Comparison of ENCODE assay signal across 13 cellular contexts in the genomic region with DNA sequence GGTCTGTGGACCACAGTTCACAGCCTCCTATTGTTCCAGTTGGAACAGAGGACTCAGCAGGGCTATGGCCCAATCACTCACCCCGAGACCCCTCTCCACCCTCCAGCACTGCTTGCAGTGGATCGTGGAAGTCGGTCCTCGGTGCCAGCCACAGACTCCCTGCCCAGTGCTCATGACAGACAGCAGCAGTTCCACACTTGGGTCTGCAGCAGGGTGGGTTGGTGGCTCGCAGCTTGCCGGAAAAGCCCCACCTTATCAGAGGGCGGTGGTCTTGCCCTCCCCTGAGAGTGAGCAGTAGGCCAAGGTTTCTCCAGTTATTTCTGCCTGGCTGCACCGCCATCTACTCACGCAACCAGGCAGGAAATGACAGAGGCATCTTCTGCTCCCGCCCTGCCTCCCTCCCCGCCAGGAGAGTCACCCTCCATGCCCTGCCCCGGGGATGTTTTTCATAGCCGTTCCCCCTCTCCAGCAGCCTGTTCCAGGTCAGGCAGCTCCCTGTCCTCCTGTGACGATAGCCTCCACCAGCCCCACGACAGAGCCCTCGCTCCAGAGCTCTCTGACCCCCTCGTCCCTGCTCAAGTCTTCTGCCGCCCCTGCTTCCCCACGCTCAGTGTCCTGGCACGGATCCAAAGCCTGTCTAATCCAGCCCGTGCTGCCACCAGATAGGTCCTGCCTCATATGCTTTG. TPM values are rescaled to one million over a fixed set of nuclear protein-coding genes. Genes with fewer than 3 reads are reported as not detected.
A peak's percentile ranks its signal among the peaks of the same experiment; 100 is the strongest.
DNase-seq lines count a peak whose midpoint lies in the region; ATAC-seq, FAIRE-seq and TF ChIP-seq lines count a peak whose summit lies in the region.
"Had no signal": no experiment of that assay in that cellular context is flagged by ENCODE, and none has a peak within 500 bp of the region (broad histone marks: within the 10 kb centered on the region; RNA-seq: fewer than 3 reads in every experiment).

No MANE protein-coding gene starts in this region.

- H3K27me3 Mint-ChIP-seq in stimulated activated naive CD8-positive, alpha-beta T cell treated with anti-CD3 and anti-CD28 coated beads, Interleukin-15, Interleukin-2, amounts not matched to agents 100 ng/mL and 50 ng/mL, for 24 hours, result peaks cover 38% of the 10 kb centered on the region

- peak overlapping the region; percentile 28 for H3K27ac Mint-ChIP-seq in stimulated activated naive CD8-positive, alpha-beta T cell treated with anti-CD3 and anti-CD28 coated beads, Interleukin-15, Interleukin-2, amounts not matched to agents 100 ng/mL and 50 ng/mL, for 24 hours
- H3K27ac Mint-ChIP-seq: activated T-cell treated with anti-CD3 and anti-CD28 coated beads, Interleukin-2, amount 50 U/mL, for 24 hours; nephron; T-helper 2 cell treated with Interferon-gamma antibody and Interleukin-4, amounts not matched to agents 5 μg/mL and 100 μg/mL, for 36 hours had no signal

- CTCF ChIA-PET in K562 (lab: Yijun Ruan, JAX; ENCODE audit: low intra/inter-chr PET ratio), result no interaction called here

- no TSS peak for BruUV-seq in K562 (replicated peaks; lab: Mats Ljungman, UMichigan)

- H3K4me1 ChIP-seq in K562 (replicated peaks in 1 of 2; ENCODE audit: control insufficient read depth in 2 of 2, insufficient read depth in 2 of 2, low read length in 2 of 2), result peaks cover 0 to 25% of the 10 kb centered on the region in 2 experiments; a peak in 2 of 5 replicates

- POLR2A ChIA-PET in K562 (lab: Yijun Ruan, JAX), result no interaction called here

- no peak overlapping the region for H3K27ac ChIP-seq in K562 (ENCODE audit: extremely low read depth, low read depth, low read length)
- H3K27ac ChIP-seq: C4-2B had no signal

- TF ChIP-seq RAD21 in K562 (CRISPR knock-in tag; conservative IDR thresholded peaks at IDR 0.05 in 1 of 2, IDR thresholded peaks at IDR 0.05 in 1 of 2), result no peak

- intact Hi-C loops in K562 (cut with micrococcal nuclease) (no loop called here), left colon (cut with DNase I, micrococcal nuclease) (no loop called here)

- TF ChIP-seq EP300 in K562 (IDR thresholded peaks at IDR 0.05; ENCODE audit: low read length), result no peak

- H3K4me2 ChIP-seq in K562 (ENCODE audit: insufficient read depth, low read length), result no peak overlapping the region

- H3K4me1 Mint-ChIP-seq in stimulated activated naive CD8-positive, alpha-beta T cell treated with anti-CD3 and anti-CD28 coated beads, Interleukin-15, Interleukin-2, amounts not matched to agents 100 ng/mL and 50 ng/mL, for 24 hours (ENCODE audit: low read depth), result no peaks in the 10 kb centered on the region

- no peak overlapping the region for H3K4me3 Mint-ChIP-seq in stimulated activated naive CD8-positive, alpha-beta T cell treated with anti-CD3 and anti-CD28 coated beads, Interleukin-15, Interleukin-2, amounts not matched to agents 100 ng/mL and 50 ng/mL, for 24 hours
- H3K4me3 Mint-ChIP-seq: activated T-cell treated with anti-CD3 and anti-CD28 coated beads, Interleukin-2, amount 50 U/mL, for 24 hours; nephron; T-helper 2 cell treated with Interferon-gamma antibody and Interleukin-4, amounts not matched to agents 5 μg/mL and 100 μg/mL, for 36 hours had no signal

- peaks cover 12% of the 10 kb centered on the region; the same call in 1 of the 2 replicates for H4K20me1 ChIP-seq in K562 (replicated peaks; ENCODE audit: control insufficient read depth, insufficient read depth, low read length)

- no peak overlapping the region for H3K4me3 ChIP-seq in K562

- H3K36me3 ChIP-seq in K562 (ENCODE audit: control insufficient read depth, insufficient read depth, low read length), result no peaks in the 10 kb centered on the region

- no peak for DNase-seq in stimulated activated naive CD8-positive, alpha-beta T cell treated with anti-CD3 and anti-CD28 coated beads, Interleukin-15, Interleukin-2, amounts not matched to agents 100 U/mL and 50 U/mL, for 24 hours
- DNase-seq in NCI-H460 (ENCODE audit: extremely low read depth, low read depth), result peak; percentile 30
- DNase-seq in K562 (ENCODE audit: extremely low read depth in 1 of 4, low spot score in 3 of 4), result no peak
- peak; percentile 46 for DNase-seq in urothelium cell line (ENCODE audit: low spot score)
- DNase-seq in left colon, result no peak
- DNase-seq: activated T-cell treated with anti-CD3 and anti-CD28 coated beads, Interleukin-2, amount 50 U/mL, for 24 hours had no signal

- no peak overlapping the region for H2AFZ ChIP-seq in K562 (ENCODE audit: low read depth, low read length)

- in situ Hi-C loops in K562 (cut with MboI), result no loop called here

- no peak for TF ChIP-seq CTCF in K562 (IDR thresholded peaks at IDR 0.05 in 2 of 3, conservative IDR thresholded peaks at IDR 0.05 in 1 of 3; ENCODE audit: insufficient read depth in 2 of 3, low read depth in 1 of 3, low read length in 3 of 3)

- ATAC-seq in stimulated activated naive CD8-positive, alpha-beta T cell treated with anti-CD3 and anti-CD28 coated beads, Interleukin-15, Interleukin-2, amounts not matched to agents 100 U/mL and 50 U/mL, for 24 hours, result no peak
- ATAC-seq in K562 (no peak; the same call in 2 of the 3 replicates), HG02970 (IDR thresholded peaks at IDR 0.05; ENCODE audit: low FRiP score, unreplicated experiment) (no peak), HG03457 (IDR thresholded peaks at IDR 0.05; ENCODE audit: unreplicated experiment) (no peak), left colon (no peak)

- H3K36me3 Mint-ChIP-seq in stimulated activated naive CD8-positive, alpha-beta T cell treated with anti-CD3 and anti-CD28 coated beads, Interleukin-15, Interleukin-2, amounts not matched to agents 100 ng/mL and 50 ng/mL, for 24 hours (ENCODE audit: low read depth), result no peaks in the 10 kb centered on the region

- H3K27me3 ChIP-seq in K562 (ENCODE audit: control insufficient read depth in 2 of 2, insufficient read depth in 2 of 2, low read length in 2 of 2), result peaks cover 35 to 76% of the 10 kb centered on the region in 2 experiments

- H3K9me3 Mint-ChIP-seq in stimulated activated naive CD8-positive, alpha-beta T cell treated with anti-CD3 and anti-CD28 coated beads, Interleukin-15, Interleukin-2, amounts not matched to agents 100 ng/mL and 50 ng/mL, for 24 hours, result no peaks in the 10 kb centered on the region
- H3K9me3 Mint-ChIP-seq: activated T-cell treated with anti-CD3 and anti-CD28 coated beads, Interleukin-2, amount 50 U/mL, for 24 hours; nephron; T-helper 2 cell treated with Interferon-gamma antibody and Interleukin-4, amounts not matched to agents 5 μg/mL and 100 μg/mL, for 36 hours had no signal

- TF ChIP-seq POLR2A in K562 (conservative IDR thresholded peaks at IDR 0.05), result no peak

- FAIRE-seq in K562 (lab: Jason Lieb, UNC), result no peak
- FAIRE-seq in urothelium cell line (lab: Jason Lieb, UNC), result no peak

- no peaks in the 10 kb centered on the region for H3K9me1 ChIP-seq in K562 (ENCODE audit: control insufficient read depth, insufficient read depth, low read length)

- H3K9me3 ChIP-seq in K562 (replicated peaks; ENCODE audit: control insufficient read depth, insufficient read depth, low read depth, low read length), result no peaks in the 10 kb centered on the region

- H3K9ac ChIP-seq in K562 (ENCODE audit: insufficient read depth in 1 of 2, low read depth in 2 of 2, low read length in 2 of 2), result peak overlapping the region in 1 of 2 experiments; percentile 52; a peak in 1 of 4 replicates

- no peaks in the 10 kb centered on the region for H3K79me2 ChIP-seq in K562 (ENCODE audit: control insufficient read depth, insufficient read depth, low read length)

- WGBS in K562 (ENCODE audit: insufficient coverage, low coverage, missing lambda C conversion rate), result 4% methylated on average over 16 of the region's 21 CpGs

RNA-seq across cellular contexts. Expression of gene UNC5A, which starts 34.5 kb away (rescaled TPM):
- total RNA-seq in NCI-H460 (2014; rRNA removed; shearing (Covaris generic)), result not detected in 2 replicates
- 0.18 and 0.19 TPM in 2 replicates for polyA plus RNA-seq in NCI-H460 (2014; cell fraction: nucleus; rRNA removed)
- total RNA-seq in K562 (2011; cell fraction: chromatin; rRNA removed; ENCODE audit: low replicate concordance), result not detected in 2 replicates
- not detected in 2 replicates for total RNA-seq in K562 (2011; cell fraction: nucleolus; rRNA removed)
- not detected in 2 replicates for total RNA-seq in K562 (2011; cell fraction: nucleoplasm; rRNA removed)
- total RNA-seq in K562 (2014; rRNA removed) (not detected in 2 replicates), K562 (2014; rRNA removed; fragmentation: Illumina TruSeq; extraction: Trizol) (not detected in 2 replicates), K562 (2015; rRNA removed; fragmentation: Illumina TruSeq; extraction: Trizol) (not detected in 2 replicates), K562 (2021) (not detected in 2 replicates), left colon (not detected)
- polyA plus RNA-seq in K562 (2011; rRNA removed) (not detected in 2 replicates), K562 (2014; fragmentation: Illumina TruSeq; extraction: Trizol) (not detected in 2 replicates), K562 (2014; fragmentation: Nextera tagmentation; extraction: Ambion mirVana) (not detected), K562 (2014; rRNA removed) (not detected in 2 replicates)
- 0.03 TPM in 1 of 2 replicates, not detected in the other for polyA plus RNA-seq in K562 (2011; cell fraction: cytosol; rRNA removed)
- polyA plus RNA-seq in K562 (2011; cell fraction: nucleus; rRNA removed), result not detected in 2 replicates
- 0.06 TPM in 1 of 2 replicates, not detected in the other for polyA plus RNA-seq in K562 (2012)
- polyA minus RNA-seq in K562 (2011; rRNA and poly(A)+ RNA removed), result not detected in 2 replicates
- polyA minus RNA-seq in K562 (2011; cell fraction: cytosol; rRNA and poly(A)+ RNA removed), result not detected in 2 replicates
- polyA minus RNA-seq in K562 (2011; cell fraction: nucleus; rRNA and poly(A)+ RNA removed), result not detected in 2 replicates
- total RNA-seq: fibroblast of lung had no signal
- polyA plus RNA-seq: fibroblast of lung had no signal

RNA-seq across cellular contexts. Expression of gene HK3, which starts 54.3 kb away (rescaled TPM):
- not detected in 2 replicates for total RNA-seq in NCI-H460 (2014; rRNA removed; shearing (Covaris generic))
- polyA plus RNA-seq in NCI-H460 (2014; cell fraction: nucleus; rRNA removed), result not detected in 2 replicates
- total RNA-seq in K562 (2011; cell fraction: chromatin; rRNA removed; ENCODE audit: low replicate concordance), result not detected in 2 replicates
- total RNA-seq in K562 (2011; cell fraction: nucleolus; rRNA removed), result not detected in 2 replicates
- total RNA-seq in K562 (2011; cell fraction: nucleoplasm; rRNA removed), result not detected in 2 replicates
- total RNA-seq in K562 (2014; rRNA removed) (0.08 TPM in 1 of 2 replicates, not detected in the other), K562 (2014; rRNA removed; fragmentation: Illumina TruSeq; extraction: Trizol) (not detected in 2 replicates), K562 (2015; rRNA removed; fragmentation: Illumina TruSeq; extraction: Trizol) (not detected in 2 replicates), K562 (2021) (0.16 TPM in 1 of 2 replicates, not detected in the other), left colon (1 to 10 TPM; 1.3 to 4.4 TPM)
- polyA plus RNA-seq in K562 (2011; rRNA removed) (not detected in 2 replicates), K562 (2014; fragmentation: Illumina TruSeq; extraction: Trizol) (not detected in 2 replicates), K562 (2014; fragmentation: Nextera tagmentation; extraction: Ambion mirVana) (not detected), K562 (2014; rRNA removed) (not detected in 2 replicates)
- not detected in 2 replicates for polyA plus RNA-seq in K562 (2011; cell fraction: cytosol; rRNA removed)
- polyA plus RNA-seq in K562 (2011; cell fraction: nucleus; rRNA removed), result 0.06 and 0.08 TPM in 2 replicates
- polyA plus RNA-seq in K562 (2012), result not detected in 2 replicates
- not detected in 2 replicates for polyA minus RNA-seq in K562 (2011; rRNA and poly(A)+ RNA removed)
- not detected in 2 replicates for polyA minus RNA-seq in K562 (2011; cell fraction: cytosol; rRNA and poly(A)+ RNA removed)
- polyA minus RNA-seq in K562 (2011; cell fraction: nucleus; rRNA and poly(A)+ RNA removed), result not detected in 2 replicates
- total RNA-seq: fibroblast of lung had no signal
- polyA plus RNA-seq: fibroblast of lung had no signal

Comparison
In these comparisons a context has a peak if more than half of its experiments do, and no peak if none do; other contexts are left out.
1. DNase-seq: peak in NCI-H460 (single experiment) and urothelium cell line (single experiment); none in stimulated activated naive CD8-positive, alpha-beta T cell treated with anti-CD3 and anti-CD28 coated beads, Interleukin-15, Interleukin-2, amounts not matched to agents 100 U/mL and 50 U/mL, for 24 hours (single experiment), K562 (0 of 4) and left colon (0 of 2).